ENCODE assay signal across 8 cellular contexts in genomic region chrX:101759000-101759399, GRCh38.
DNase-seq lines count a peak whose midpoint lies in the region; ATAC-seq, FAIRE-seq and TF ChIP-seq lines count a peak whose summit lies in the region.

No MANE protein-coding gene starts in this region.

- ATAC-seq in GM21515 (IDR thresholded peaks at IDR 0.05; ENCODE audit: unreplicated experiment) = peak; percentile 78

- peak; percentile 67 for FAIRE-seq in G401.6 (lab: Jason Lieb, UNC)

- peak; percentile 27 for TF ChIP-seq CTCF in foreskin fibroblast (IDR thresholded peaks at IDR 0.05; ENCODE audit: low read depth, low read length)

- no peak overlapping the region for H3K4me3 ChIP-seq in foreskin fibroblast (ENCODE audit: low read depth in 1 of 2, low read length in 2 of 2)

- DNase-seq in LHCN-M2 (ENCODE audit: low read depth) (peak; percentile 46), foreskin fibroblast (peak; percentile 4 to 42), pons (ENCODE audit: low spot score) (peak; percentile 34), NCI-H2107 treated with DMSO at 0.1 percent for 48 hours (lab: John Stamatoyannopoulos, UW; ENCODE audit: unreplicated experiment) (no peak), NCI-H226 (no peak)
- DNase-seq in activated CD4-positive, alpha-beta T cell treated with anti-CD3 and anti-CD28 coated beads, Interleukin-2, amount 50 U/mL, for 48 hours = peak; percentile 1 to 21

Comparison
In these comparisons a context has a peak if more than half of its experiments do, and no peak if none do; other contexts are left out.
1. DNase-seq: peak in LHCN-M2 (single experiment), activated CD4-positive, alpha-beta T cell treated with anti-CD3 and anti-CD28 coated beads, Interleukin-2, amount 50 U/mL, for 48 hours (2 of 2), foreskin fibroblast (2 of 2) and pons (single experiment); none in NCI-H2107 treated with DMSO at 0.1 percent for 48 hours (single experiment) and NCI-H226 (single experiment).